30 cellular contexts compared by ENCODE assay signal in the genomic region with DNA sequence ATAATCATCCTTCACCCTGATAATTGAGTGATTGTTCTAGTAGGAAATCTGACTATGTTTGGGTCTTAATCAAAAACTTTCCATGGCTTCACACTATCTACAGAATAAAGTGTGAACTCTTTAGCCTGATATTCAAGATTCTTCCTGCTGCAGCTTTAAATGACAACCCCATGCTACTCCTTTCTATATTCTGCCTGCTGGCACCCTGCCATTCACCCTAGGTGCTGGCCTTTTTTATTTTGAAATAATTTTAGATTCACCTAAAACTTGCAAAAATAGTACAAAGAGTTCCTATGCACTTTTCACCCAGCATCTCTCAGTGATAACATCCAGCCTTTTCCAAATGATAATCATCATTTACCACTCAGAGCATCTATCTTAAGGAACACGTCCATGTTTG.
"Had no signal": no experiment of that assay in that cellular context is flagged by ENCODE, and none has a peak within 500 bp of the region (broad histone marks: within the 10 kb centered on the region; RNA-seq: fewer than 3 reads in every experiment).

No MANE protein-coding gene starts in this region.

- ATAC-seq: naive thymus-derived CD4-positive, alpha-beta T cell; natural killer cell; pancreas; right lobe of liver; stimulated activated memory B cell treated with anti-CD40 and anti-IgM and Interleukin-4, amounts not matched to agents 10 μg/mL and 1 μg/mL and 100 μg/mL, for 72 hours; stimulated activated naive CD8-positive, alpha-beta T cell treated with anti-CD3 and anti-CD28 coated beads, Interleukin-15, amount 100 ng/mL, for 72 hours; stimulated activated naive CD8-positive, alpha-beta T cell treated with anti-CD3 and anti-CD28 coated beads, Interleukin-15, Interleukin-2, amounts not matched to agents 100 U/mL and 50 U/mL, for 24 hours; upper lobe of right lung had no signal

- H3K27ac ChIP-seq: neutrophil, pancreas, prostate gland, right atrium auricular region, right lobe of liver, sigmoid colon, spleen, suprapubic skin, testis, tibial artery, transverse colon, upper lobe of right lung, uterus had no signal

- H3K36me3 ChIP-seq: neutrophil, pancreas, prostate gland, right atrium auricular region, right lobe of liver, sigmoid colon, spleen, suprapubic skin, tibial artery, transverse colon, upper lobe of right lung, uterus had no signal

- H3K4me1 ChIP-seq: pancreas, prostate gland, right atrium auricular region, right lobe of liver, spleen, suprapubic skin, testis, tibial artery, transverse colon, uterus had no signal

- H3K27ac Mint-ChIP-seq: naive thymus-derived CD4-positive, alpha-beta T cell; natural killer cell; stimulated activated memory B cell treated with anti-CD40 and anti-IgM and Interleukin-4, amounts not matched to agents 10 μg/mL and 1 μg/mL and 100 μg/mL, for 72 hours; stimulated activated naive CD8-positive, alpha-beta T cell treated with anti-CD3 and anti-CD28 coated beads, Interleukin-15, amount 100 ng/mL, for 72 hours; type B pancreatic cell had no signal

- H3K4me3 Mint-ChIP-seq: naive thymus-derived CD4-positive, alpha-beta T cell; natural killer cell; nephron; stimulated activated memory B cell treated with anti-CD40 and anti-IgM and Interleukin-4, amounts not matched to agents 10 μg/mL and 1 μg/mL and 100 μg/mL, for 72 hours; stimulated activated naive CD8-positive, alpha-beta T cell treated with anti-CD3 and anti-CD28 coated beads, Interleukin-15, amount 100 ng/mL, for 72 hours; type B pancreatic cell had no signal

- H3K27me3 ChIP-seq: pancreas, right atrium auricular region, right lobe of liver, sigmoid colon, testis, tibial artery, transverse colon, upper lobe of right lung, uterus had no signal

- H3K4me1 Mint-ChIP-seq: stimulated activated memory B cell treated with anti-CD40 and anti-IgM and Interleukin-4, amounts not matched to agents 10 μg/mL and 1 μg/mL and 100 μg/mL, for 72 hours; stimulated activated naive CD8-positive, alpha-beta T cell treated with anti-CD3 and anti-CD28 coated beads, Interleukin-15, amount 100 ng/mL, for 72 hours had no signal

- H3K9me3 Mint-ChIP-seq: naive thymus-derived CD4-positive, alpha-beta T cell; natural killer cell; nephron; stimulated activated memory B cell treated with anti-CD40 and anti-IgM and Interleukin-4, amounts not matched to agents 10 μg/mL and 1 μg/mL and 100 μg/mL, for 72 hours; stimulated activated naive CD8-positive, alpha-beta T cell treated with anti-CD3 and anti-CD28 coated beads, Interleukin-15, amount 100 ng/mL, for 72 hours; type B pancreatic cell had no signal

- H3K36me3 Mint-ChIP-seq: naive thymus-derived CD4-positive, alpha-beta T cell; natural killer cell; stimulated activated memory B cell treated with anti-CD40 and anti-IgM and Interleukin-4, amounts not matched to agents 10 μg/mL and 1 μg/mL and 100 μg/mL, for 72 hours had no signal

- H3K4me3 ChIP-seq: pancreas, prostate gland, right atrium auricular region, right lobe of liver, sigmoid colon, spleen, suprapubic skin, testis, tibial artery, transverse colon, upper lobe of right lung, uterus had no signal

- H3K27me3 Mint-ChIP-seq: type B pancreatic cell had no signal

- DNase-seq: naive thymus-derived CD4-positive, alpha-beta T cell; natural killer cell; nucleus accumbens; pancreas; retina; right lobe of liver; sigmoid colon; small intestine; spleen; stimulated activated CD4-positive, alpha-beta T cell treated with anti-CD3 and anti-CD28 coated beads, Interleukin-12 subunit alpha, Interleukin-12 subunit beta, amount 100 ng/mL, for 4 hours; stimulated activated CD4-positive, alpha-beta T cell treated with anti-CD3 and anti-CD28 coated beads, Interleukin-1b, Interleukin-23, amount 100 ng/mL, for 48 hours; stimulated activated CD4-positive, alpha-beta T cell treated with anti-CD3 and anti-CD28 coated beads, Interleukin-4, amount 100 ng/mL, for 1 hour; stimulated activated CD4-positive, alpha-beta T cell treated with anti-CD3 and anti-CD28 coated beads, Interleukin-4, amount 100 ng/mL, for 4 hours; stimulated activated CD8-positive, alpha-beta memory T cell treated with anti-CD3 and anti-CD28 coated beads, Interleukin-4, amount 100 ng/mL, for 48 hours; stimulated activated naive CD4-positive, alpha-beta T cell; stimulated activated naive CD8-positive, alpha-beta T cell treated with anti-CD3 and anti-CD28 coated beads, Interleukin-15, amount 100 ng/mL, for 72 hours; stimulated activated naive CD8-positive, alpha-beta T cell treated with anti-CD3 and anti-CD28 coated beads, Interleukin-15, Interleukin-2, amounts not matched to agents 100 U/mL and 50 U/mL, for 24 hours; substantia nigra; testis; tibial artery; transverse colon; upper lobe of right lung; uterus had no signal

- H3K9me3 ChIP-seq: neutrophil, pancreas, prostate gland, right atrium auricular region, right lobe of liver, sigmoid colon, spleen, suprapubic skin, testis, tibial artery, transverse colon, upper lobe of right lung, uterus had no signal
